In genomic region chr2:145789636-145790035, GRCh38 we compare ENCODE assay signal across 1 cellular context.
A peak's percentile ranks its signal among the peaks of the same experiment; 100 is the strongest.
TF ChIP-seq lines count a peak whose summit lies in the region.

No MANE protein-coding gene starts in this region.

TF ChIP-seq in HepG2, 621 proteins besides CTCF, POLR2A, EP300 and RAD21 (continued from another document):
- TF ChIP-seq, protein P1, sequence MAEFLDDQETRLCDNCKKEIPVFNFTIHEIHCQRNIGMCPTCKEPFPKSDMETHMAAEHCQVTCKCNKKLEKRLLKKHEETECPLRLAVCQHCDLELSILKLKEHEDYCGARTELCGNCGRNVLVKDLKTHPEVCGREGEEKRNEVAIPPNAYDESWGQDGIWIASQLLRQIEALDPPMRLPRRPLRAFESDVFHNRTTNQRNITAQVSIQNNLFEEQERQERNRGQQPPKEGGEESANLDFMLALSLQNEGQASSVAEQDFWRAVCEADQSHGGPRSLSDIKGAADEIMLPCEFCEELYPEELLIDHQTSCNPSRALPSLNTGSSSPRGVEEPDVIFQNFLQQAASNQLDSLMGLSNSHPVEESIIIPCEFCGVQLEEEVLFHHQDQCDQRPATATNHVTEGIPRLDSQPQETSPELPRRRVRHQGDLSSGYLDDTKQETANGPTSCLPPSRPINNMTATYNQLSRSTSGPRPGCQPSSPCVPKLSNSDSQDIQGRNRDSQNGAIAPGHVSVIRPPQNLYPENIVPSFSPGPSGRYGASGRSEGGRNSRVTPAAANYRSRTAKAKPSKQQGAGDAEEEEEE (CRISPR knock-in tag; IDR thresholded peaks at IDR 0.05; ENCODE audit: borderline replicate concordance), result no peak
- TF ChIP-seq ZNF790 (CRISPR knock-in tag; IDR thresholded peaks at IDR 0.05; ENCODE audit: borderline replicate concordance) (no peak), SMC3 (IDR thresholded peaks at IDR 0.05; ENCODE audit: low read length) (no peak), TEF (CRISPR knock-in tag; IDR thresholded peaks at IDR 0.05) (no peak), PCBP1 (IDR thresholded peaks at IDR 0.05; ENCODE audit: borderline replicate concordance, low read depth, low read length) (no peak), PHF21A (CRISPR knock-in tag; IDR thresholded peaks at IDR 0.05) (no peak), CEBPB (IDR thresholded peaks at IDR 0.05; ENCODE audit: borderline replicate concordance, low read depth, low read length) (peak; percentile 65), RBM22 (optimal IDR thresholded peaks at IDR 0.05; ENCODE audit: low read length) (no peak), KLF9 (CRISPR knock-in tag; IDR thresholded peaks at IDR 0.05; ENCODE audit: low read depth) (no peak), GTF3A (CRISPR knock-in tag; conservative IDR thresholded peaks at IDR 0.05) (no peak)
